8 cellular contexts compared by ENCODE assay signal in genomic region chr5:16464664-16465543, GRCh38. TPM values are rescaled to one million over a fixed set of nuclear protein-coding genes. Genes with fewer than 3 reads are reported as not detected.
DNase-seq lines count a peak whose midpoint lies in the region; ATAC-seq and TF ChIP-seq lines count a peak whose summit lies in the region.

No MANE protein-coding gene starts in this region.

- H3K9me3 Mint-ChIP-seq in stimulated activated memory B cell treated with anti-CD40 and anti-IgM and Interleukin-4, amounts not matched to agents 10 μg/mL and 1 μg/mL and 100 μg/mL, for 72 hours: no peaks in the 10 kb centered on the region

- DNase-seq in BE2C: no peak
- peak in 5 of 7 donors; percentile 9 to 24 (median 20) for DNase-seq in adrenal gland
- DNase-seq in activated CD4-positive, CD25-positive, alpha-beta regulatory T cell (lab: John Stamatoyannopoulos, UW): no peak
- DNase-seq in NCI-H2107 treated with DMSO at 0.1 percent for 48 hours (lab: John Stamatoyannopoulos, UW; ENCODE audit: unreplicated experiment): no peak

- intact Hi-C loops in adrenal gland (cut with DNase I): no loop called here

- peaks cover 64% of the 10 kb centered on the region for H3K4me1 Mint-ChIP-seq in stimulated activated memory B cell treated with anti-CD40 and anti-IgM and Interleukin-4, amounts not matched to agents 10 μg/mL and 1 μg/mL and 100 μg/mL, for 72 hours

- H3K27me3 ChIP-seq in BE2C: no peaks in the 10 kb centered on the region
- no peaks in the 10 kb centered on the region for H3K27me3 ChIP-seq in adrenal gland
- no peaks in the 10 kb centered on the region for H3K27me3 ChIP-seq in iPS-18a (ENCODE audit: control insufficient read depth, insufficient read depth, low read length)

- H3K36me3 ChIP-seq in BE2C (peaks cover 32% of the 10 kb centered on the region), KOPT-K1 (ENCODE audit: insufficient read depth, low read length) (peaks cover 43% of the 10 kb centered on the region), adrenal gland (replicated peaks in 1 of 2) (peaks cover 0 to 37% of the 10 kb centered on the region in 2 donors), iPS-18a (ENCODE audit: control insufficient read depth, low read depth, low read length) (peaks cover 30% of the 10 kb centered on the region)

- peak; percentile 5 for ATAC-seq in stimulated activated memory B cell treated with anti-CD40 and anti-IgM and Interleukin-4, amounts not matched to agents 10 μg/mL and 1 μg/mL and 100 μg/mL, for 72 hours
- ATAC-seq in HG03457 (IDR thresholded peaks at IDR 0.05; ENCODE audit: unreplicated experiment): no peak

- peak overlapping the region; percentile 81 for H3K9ac ChIP-seq in iPS-18a (ENCODE audit: low read length)

- H3K9me3 ChIP-seq in BE2C (no peaks in the 10 kb centered on the region), KOPT-K1 (ENCODE audit: insufficient read depth, low read length, poor library complexity, severe bottlenecking) (no peaks in the 10 kb centered on the region), adrenal gland (replicated peaks in 1 of 3) (no peaks in the 10 kb centered on the region), iPS-18a (ENCODE audit: control insufficient read depth, low read depth, low read length) (no peaks in the 10 kb centered on the region)

- H3K4me1 ChIP-seq in BE2C (no peaks in the 10 kb centered on the region), adrenal gland (replicated peaks in 1 of 2) (peaks cover 25 to 61% of the 10 kb centered on the region in 2 donors), iPS-18a (ENCODE audit: control insufficient read depth, low read depth, low read length) (peaks cover 4% of the 10 kb centered on the region)

- TF ChIP-seq POLR2A in adrenal gland (IDR thresholded peaks at IDR 0.05): no peak

- WGBS in adrenal gland, 4 donors: 7 to 12% (median 8%) methylated on average over 27 to 40 of the region's 40 CpGs

- TF ChIP-seq CTCF in BE2C (IDR thresholded peaks at IDR 0.05; ENCODE audit: low read depth, low read length) (no peak), adrenal gland (IDR thresholded peaks at IDR 0.05) (peak in 1 of 6 experiments; percentile 11)

- H3K36me3 Mint-ChIP-seq in stimulated activated memory B cell treated with anti-CD40 and anti-IgM and Interleukin-4, amounts not matched to agents 10 μg/mL and 1 μg/mL and 100 μg/mL, for 72 hours: peaks cover 40% of the 10 kb centered on the region

- no peaks in the 10 kb centered on the region for H3K27me3 Mint-ChIP-seq in stimulated activated memory B cell treated with anti-CD40 and anti-IgM and Interleukin-4, amounts not matched to agents 10 μg/mL and 1 μg/mL and 100 μg/mL, for 72 hours

- H3K27ac Mint-ChIP-seq in stimulated activated memory B cell treated with anti-CD40 and anti-IgM and Interleukin-4, amounts not matched to agents 10 μg/mL and 1 μg/mL and 100 μg/mL, for 72 hours: peak overlapping the region; percentile 98

- peak overlapping the region; percentile 98 for H3K4me3 ChIP-seq in BE2C (ENCODE audit: low read depth, low read length)
- H3K4me3 ChIP-seq in adrenal gland: peak overlapping the region; percentile 52 to 99 (median 84)
- H3K4me3 ChIP-seq in iPS-18a (ENCODE audit: low read length): peak overlapping the region; percentile 96

- H3K4me3 Mint-ChIP-seq in stimulated activated memory B cell treated with anti-CD40 and anti-IgM and Interleukin-4, amounts not matched to agents 10 μg/mL and 1 μg/mL and 100 μg/mL, for 72 hours: peak overlapping the region; percentile 94

- H3K27ac ChIP-seq in KOPT-K1 (ENCODE audit: low read depth, low read length, poor library complexity, severe bottlenecking): peak overlapping the region; percentile 82
- peak overlapping the region in 4 of 5 donors; percentile 47 to 91 (median 72) for H3K27ac ChIP-seq in adrenal gland
- no peak overlapping the region for H3K27ac ChIP-seq in iPS-18a (ENCODE audit: low read length)

RNA-seq across cellular contexts. Expression of gene ZNF622, which starts 0.7 kb away (rescaled TPM):
- 95.9 TPM for polyA plus RNA-seq in BE2C (2012; ENCODE audit: insufficient read depth, insufficient read length, low read depth)
- 10 to 100 TPM in 7 of 8 donors, 1 to 10 TPM in 1; 9.2 to 28.0 (median 21.8) TPM for total RNA-seq in adrenal gland
- polyA plus RNA-seq in adrenal gland: 10 to 100 TPM; 10.0 to 33.5 (median 12.6) TPM

Comparison
In these comparisons a context has a peak if more than half of its experiments do, and no peak if none do; other contexts are left out.
1. DNase-seq: peak in adrenal gland (5 of 7); none in BE2C (single experiment), activated CD4-positive, CD25-positive, alpha-beta regulatory T cell (0 of 4) and NCI-H2107 treated with DMSO at 0.1 percent for 48 hours (single experiment).
2. Peak in every context shown above with its lines, with median percentiles within 50 percentile points of each other: H3K4me3 ChIP-seq.